In genomic region chr1:21439721-21440629, GRCh38 we compare ENCODE assay signal across 8 cellular contexts. TPM values are rescaled to one million over a fixed set of nuclear protein-coding genes. Genes with fewer than 3 reads are reported as not detected.
DNase-seq lines count a peak whose midpoint lies in the region; ATAC-seq and TF ChIP-seq lines count a peak whose summit lies in the region.

A gene with protein sequence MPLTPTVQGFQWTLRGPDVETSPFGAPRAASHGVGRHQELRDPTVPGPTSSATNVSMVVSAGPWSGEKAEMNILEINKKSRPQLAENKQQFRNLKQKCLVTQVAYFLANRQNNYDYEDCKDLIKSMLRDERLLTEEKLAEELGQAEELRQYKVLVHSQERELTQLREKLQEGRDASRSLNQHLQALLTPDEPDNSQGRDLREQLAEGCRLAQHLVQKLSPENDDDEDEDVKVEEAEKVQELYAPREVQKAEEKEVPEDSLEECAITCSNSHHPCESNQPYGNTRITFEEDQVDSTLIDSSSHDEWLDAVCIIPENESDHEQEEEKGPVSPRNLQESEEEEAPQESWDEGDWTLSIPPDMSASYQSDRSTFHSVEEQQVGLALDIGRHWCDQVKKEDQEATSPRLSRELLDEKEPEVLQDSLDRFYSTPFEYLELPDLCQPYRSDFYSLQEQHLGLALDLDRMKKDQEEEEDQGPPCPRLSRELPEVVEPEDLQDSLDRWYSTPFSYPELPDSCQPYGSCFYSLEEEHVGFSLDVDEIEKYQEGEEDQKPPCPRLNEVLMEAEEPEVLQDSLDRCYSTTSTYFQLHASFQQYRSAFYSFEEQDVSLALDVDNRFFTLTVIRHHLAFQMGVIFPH (plus strand): TSS chr1:21440137. CDS start chr1:21445087, 4,950 bp downstream.

- in situ Hi-C loops in GM18951 (cut with MboI; ENCODE audit: low sequenced_read_pairs, unreplicated experiment) = no loop called here

- peak within 1 kb of the TSS; percentile 72 for H3K4me3 ChIP-seq in AG04449 (ENCODE audit: low read depth, low read length)

- peak; percentile 28 for DNase-seq in AG04449 (ENCODE audit: low read depth, low spot score)
- DNase-seq in NCI-H69 (lab: John Stamatoyannopoulos, UW) = peak; percentile 87
- DNase-seq in activated CD8-positive, alpha-beta T cell treated with anti-CD3 and anti-CD28 coated beads, Interleukin-2, amount 10 ng/mL, durations not matched to agents 7 days and 5 days = peak; percentile 88
- peak; percentile 82 for DNase-seq in effector CD4-positive, alpha-beta T cell
- peak; percentile 65 to 90 for DNase-seq in lung microvascular endothelial cell (ENCODE audit: low read depth in 2 of 2)
- DNase-seq in stimulated activated CD4-positive, alpha-beta T cell treated with anti-CD3 and anti-CD28 coated beads, TNF-alpha, amount 100 ng/mL, for 24 hours (ENCODE audit: low read depth in 3 of 3) = peak; percentile 68 to 89 (median 79)

- CTCF ChIA-PET in AG04449 (lab: Yijun Ruan, JAX) = interaction anchor here (1.0 to 1.2 kb wide), 2 partner anchors 11 to 70 kb away, joined by 3 read pairs; no protein-coding TSS in a partner anchor
- CTCF ChIA-PET in activated CD8-positive, alpha-beta T cell treated with anti-CD3 and anti-CD28 coated beads, Interleukin-2, amount 10 ng/mL, durations not matched to agents 7 days and 5 days (lab: Charles Lee) = no interaction called here

- H3K27me3 Mint-ChIP-seq in activated CD8-positive, alpha-beta T cell treated with anti-CD3 and anti-CD28 coated beads, Interleukin-2, amount 10 ng/mL, durations not matched to agents 7 days and 5 days (ENCODE audit: low read depth) = peaks cover 38% of the 10 kb centered on the region

- peak; percentile 43 for TF ChIP-seq POLR2A in GM18951 (IDR thresholded peaks at IDR 0.05; ENCODE audit: extremely low read depth, insufficient read depth, insufficient read length)

- peaks cover 22% of the 10 kb centered on the region for H3K4me1 Mint-ChIP-seq in activated CD8-positive, alpha-beta T cell treated with anti-CD3 and anti-CD28 coated beads, Interleukin-2, amount 10 ng/mL, durations not matched to agents 7 days and 5 days (ENCODE audit: low read depth)

- H3K4me3 Mint-ChIP-seq in activated CD8-positive, alpha-beta T cell treated with anti-CD3 and anti-CD28 coated beads, Interleukin-2, amount 10 ng/mL, durations not matched to agents 7 days and 5 days = peak within 1 kb of the TSS; percentile 85

- H3K36me3 Mint-ChIP-seq in activated CD8-positive, alpha-beta T cell treated with anti-CD3 and anti-CD28 coated beads, Interleukin-2, amount 10 ng/mL, durations not matched to agents 7 days and 5 days (ENCODE audit: low read depth) = peaks cover 2% of the 10 kb centered on the region

- POLR2A ChIA-PET in AG04449 (lab: Yijun Ruan, JAX) = interaction anchor here (0.6 kb wide), 1 partner anchor 114 kb away, joined by 3 read pairs; no protein-coding TSS in a partner anchor
- POLR2A ChIA-PET in activated CD8-positive, alpha-beta T cell treated with anti-CD3 and anti-CD28 coated beads, Interleukin-2, amount 10 ng/mL, durations not matched to agents 7 days and 5 days (lab: Charles Lee) = no interaction called here

- peak; percentile 92 for ATAC-seq in HG03439 (IDR thresholded peaks at IDR 0.05; ENCODE audit: unreplicated experiment)
- ATAC-seq in activated CD8-positive, alpha-beta T cell treated with anti-CD3 and anti-CD28 coated beads, Interleukin-2, amount 10 ng/mL, durations not matched to agents 7 days and 5 days = peak; percentile 97

- TF ChIP-seq CTCF in AG04449 (IDR thresholded peaks at IDR 0.05; ENCODE audit: insufficient read depth, low read length, missing control alignments) = no peak

- H3K9me3 Mint-ChIP-seq in activated CD8-positive, alpha-beta T cell treated with anti-CD3 and anti-CD28 coated beads, Interleukin-2, amount 10 ng/mL, durations not matched to agents 7 days and 5 days (ENCODE audit: insufficient read depth) = no peaks in the 10 kb centered on the region

- H3K27ac Mint-ChIP-seq in activated CD8-positive, alpha-beta T cell treated with anti-CD3 and anti-CD28 coated beads, Interleukin-2, amount 10 ng/mL, durations not matched to agents 7 days and 5 days = peak within 1 kb of the TSS; percentile 85

RNA-seq across cellular contexts. Expression of the gene that starts here (rescaled TPM):
- total RNA-seq in activated CD8-positive, alpha-beta T cell treated with anti-CD3 and anti-CD28 coated beads, Interleukin-2, amount 10 ng/mL, durations not matched to agents 7 days and 5 days = 1 to 10 TPM; 5.1 to 5.7 TPM
- 0.40 and 2.4 TPM in 2 replicates for total RNA-seq in lung microvascular endothelial cell

Comparison
In these comparisons a context has a peak if more than half of its experiments do, and no peak if none do; other contexts are left out.
1. Peak in every context shown above with its lines: DNase-seq, ATAC-seq and H3K4me3 ChIP-seq.
2. DNase-seq: peak in every context shown above with its lines; median percentile 88 in activated CD8-positive, alpha-beta T cell treated with anti-CD3 and anti-CD28 coated beads, Interleukin-2, amount 10 ng/mL, durations not matched to agents 7 days and 5 days; 87 in NCI-H69; 82 in effector CD4-positive, alpha-beta T cell; 79 in stimulated activated CD4-positive, alpha-beta T cell treated with anti-CD3 and anti-CD28 coated beads, TNF-alpha, amount 100 ng/mL, for 24 hours; 78 in lung microvascular endothelial cell; 28 in AG04449.